20 cellular contexts compared by ENCODE assay signal in the genomic region with DNA sequence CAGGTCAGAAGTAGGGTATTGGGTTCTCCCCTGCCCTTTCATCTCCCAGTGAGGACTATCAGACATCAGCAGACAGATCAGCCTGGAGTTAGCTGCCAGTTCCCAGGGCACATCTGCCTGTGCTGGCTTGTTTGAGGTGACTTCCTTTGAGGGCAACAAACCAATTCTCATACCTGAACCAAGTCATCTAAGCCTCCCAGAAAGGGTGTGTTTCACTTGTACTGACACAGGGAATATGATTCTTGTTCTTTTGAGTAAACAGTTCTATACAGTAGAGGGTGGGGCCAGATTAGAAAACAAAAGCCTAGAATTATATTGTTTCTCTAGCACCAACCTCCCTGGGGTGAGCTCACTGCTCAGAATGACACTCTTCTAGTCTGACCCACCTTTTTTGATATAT.
DNase-seq lines count a peak whose midpoint lies in the region; ATAC-seq and TF ChIP-seq lines count a peak whose summit lies in the region.
"Had no signal": no experiment of that assay in that cellular context is flagged by ENCODE, and none has a peak within 500 bp of the region (broad histone marks: within the 10 kb centered on the region; RNA-seq: fewer than 3 reads in every experiment).

No MANE protein-coding gene starts in this region.

- no peaks in the 10 kb centered on the region for H3K36me3 ChIP-seq in PC-3 (ENCODE audit: low read depth, low read length)
- no peaks in the 10 kb centered on the region for H3K36me3 ChIP-seq in esophagus squamous epithelium
- H3K36me3 ChIP-seq: BE2C, transverse colon had no signal

- TF ChIP-seq CTCF in PC-3 (conservative IDR thresholded peaks at IDR 0.05; ENCODE audit: low read depth, low read length), result no peak
- TF ChIP-seq CTCF in esophagus squamous epithelium (IDR thresholded peaks at IDR 0.05), result no peak

- H3F3A ChIP-seq in PC-3 (ENCODE audit: low read length, unreplicated experiment), result no peaks in the 10 kb centered on the region

- DNase-seq in COR-L47 (lab: John Stamatoyannopoulos, UW) (peak; percentile 35), HT-29 (ENCODE audit: low spot score) (peak; percentile 19), PC-3 (peak; percentile 61), esophagus squamous epithelium (lab: John Stamatoyannopoulos, UW) (no peak), C1 segment of cervical spinal cord (lab: John Stamatoyannopoulos, UW) (no peak), NCI-H1694 treated with DMSO at 0.1 percent for 48 hours (lab: John Stamatoyannopoulos, UW) (no peak), T-helper 1 cell (no peak)
- no peak for DNase-seq in activated T-cell treated with anti-CD3 and anti-CD28 coated beads, Interleukin-2, amount 50 U/mL, for 1 hour
- DNase-seq: activated CD4-positive, alpha-beta T cell treated with anti-CD3 and anti-CD28 coated beads for 36 hours; activated CD8-positive, alpha-beta memory T cell treated with anti-CD3 and anti-CD28 coated beads for 24 hours; activated T-cell treated with anti-CD3 and anti-CD28 coated beads, Interleukin-2, amount 50 U/mL, for 24 hours; BE2C; HCEC 1CT; islet precursor cell; midbrain; natural killer cell; NCI-H1436; occipital lobe; transverse colon had no signal

- no peak overlapping the region for H3K4me2 ChIP-seq in PC-3 (ENCODE audit: low read length)
- H3K4me2 ChIP-seq: KMS-11 had no signal

- no peaks in the 10 kb centered on the region for H4K20me1 ChIP-seq in PC-3 (ENCODE audit: low read length)

- H3K4me3 ChIP-seq in PC-3 (ENCODE audit: low read length) (no peak overlapping the region), esophagus squamous epithelium (no peak overlapping the region)
- H3K4me3 ChIP-seq: transverse colon had no signal

- POLR2A ChIA-PET in PC-3 (lab: Charles Lee; ENCODE audit: unreplicated experiment), result no interaction called here

- H3K9me2 ChIP-seq in PC-3 (replicated peaks; ENCODE audit: low read length), result no peaks in the 10 kb centered on the region

- no peaks in the 10 kb centered on the region for H3K79me2 ChIP-seq in PC-3 (ENCODE audit: low read length)

- intact Hi-C loops in PC-3 (cut with micrococcal nuclease) (no loop called here), esophagus squamous epithelium (cut with DNase I) (no loop called here)

- no peak overlapping the region for H3K9ac ChIP-seq in PC-3 (ENCODE audit: low read length)
- H3K9ac ChIP-seq: KMS-11 had no signal

- peaks cover 23% of the 10 kb centered on the region for H3K4me1 ChIP-seq in PC-3 (ENCODE audit: insufficient read depth, low read length)
- peaks cover 0 to 29% (median 11%) of the 10 kb centered on the region in 3 donors for H3K4me1 ChIP-seq in esophagus squamous epithelium
- H3K4me1 ChIP-seq: BE2C had no signal

- no peak overlapping the region for H2AFZ ChIP-seq in PC-3 (ENCODE audit: low read length)

- no TSS peak for BruUV-seq in PC-3 (replicated peaks; lab: Mats Ljungman, UMichigan)

- CTCF ChIA-PET in PC-3 (lab: Charles Lee), result no interaction called here

- H3K27me3 ChIP-seq in PC-3 (ENCODE audit: low read length) (no peaks in the 10 kb centered on the region), esophagus squamous epithelium (no peaks in the 10 kb centered on the region)
- H3K27me3 ChIP-seq: BE2C, transverse colon had no signal

- ATAC-seq in PC-3, result peak; percentile 90
- ATAC-seq: activated CD4-positive, alpha-beta T cell treated with anti-CD3 and anti-CD28 coated beads for 36 hours; natural killer cell had no signal

- TF ChIP-seq POLR2A in esophagus squamous epithelium (IDR thresholded peaks at IDR 0.05), result no peak

- H3K27ac ChIP-seq in PC-3 (ENCODE audit: low read length) (peak overlapping the region; percentile 31), esophagus squamous epithelium (peak overlapping the region; percentile 67 to 86 (median 72))
- H3K27ac ChIP-seq: KMS-11, transverse colon had no signal

- H3K9me3 ChIP-seq in PC-3 (ENCODE audit: low read length), result no peaks in the 10 kb centered on the region
- no peaks in the 10 kb centered on the region for H3K9me3 ChIP-seq in esophagus squamous epithelium
- H3K9me3 ChIP-seq: BE2C, transverse colon had no signal

Comparison
In these comparisons a context has a peak if more than half of its experiments do, and no peak if none do; other contexts are left out.
1. DNase-seq: peak in COR-L47 (single experiment), HT-29 (single experiment) and PC-3 (single experiment); none in esophagus squamous epithelium (single experiment), C1 segment of cervical spinal cord (0 of 14), NCI-H1694 treated with DMSO at 0.1 percent for 48 hours (single experiment), T-helper 1 cell (0 of 5) and activated T-cell treated with anti-CD3 and anti-CD28 coated beads, Interleukin-2, amount 50 U/mL, for 1 hour (single experiment).